Comparison of ENCODE assay signal across 19 cellular contexts in the genomic region with DNA sequence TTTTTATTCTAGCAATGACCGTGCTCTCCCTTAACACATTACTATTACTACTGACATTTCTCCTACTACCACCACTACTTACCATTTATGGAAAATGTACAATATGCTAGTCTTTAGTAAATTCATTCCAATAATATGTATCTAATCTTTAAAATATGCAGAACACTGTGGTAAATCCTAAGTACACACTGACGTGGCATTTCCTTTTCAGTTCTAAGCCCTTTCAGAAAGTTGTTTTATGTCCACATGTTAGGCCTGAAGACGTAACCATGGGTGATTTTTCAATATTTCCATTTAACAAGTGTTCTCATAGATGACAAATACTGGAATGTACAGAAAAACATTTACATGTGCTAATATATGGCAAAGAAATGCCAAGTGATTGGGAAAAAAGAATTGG.
DNase-seq lines count a peak whose midpoint lies in the region; ATAC-seq and TF ChIP-seq lines count a peak whose summit lies in the region.
"Had no signal": no experiment of that assay in that cellular context is flagged by ENCODE, and none has a peak within 500 bp of the region (broad histone marks: within the 10 kb centered on the region; RNA-seq: fewer than 3 reads in every experiment).

No MANE protein-coding gene starts in this region.

- peak; percentile 94 for DNase-seq in AG10803 (ENCODE audit: low read depth)
- peak; percentile 79 for DNase-seq in NCI-H226
- DNase-seq in chondrocyte (ENCODE audit: low spot score), result no peak
- DNase-seq in kidney tubule cell (ENCODE audit: low spot score), result peak; percentile 2
- no peak for DNase-seq in superior temporal gyrus (ENCODE audit: extremely low spot score)
- no peak for DNase-seq in RPMI8226
- DNase-seq: activated CD4-positive, alpha-beta T cell treated with anti-CD3 and anti-CD28 coated beads, Interleukin-2, amount 50 U/mL, for 1 hour; C1 segment of cervical spinal cord; central memory CD4-positive, alpha-beta T cell; midbrain; NCI-H1092 treated with DMSO at 0.1 percent for 48 hours; NCI-H446; posterior cingulate gyrus; stimulated activated CD4-positive, alpha-beta T cell treated with anti-CD3 and anti-CD28 coated beads, Interleukin-1b, Interleukin-23, amount 100 ng/mL, for 48 hours; T-helper 17 cell had no signal

- no peak for ATAC-seq in GM21367 (IDR thresholded peaks at IDR 0.05; ENCODE audit: unreplicated experiment)
- no peak for ATAC-seq in HG02623 (IDR thresholded peaks at IDR 0.05; ENCODE audit: unreplicated experiment)
- ATAC-seq: T-helper 17 cell had no signal

- peaks cover 30% of the 10 kb centered on the region for H3K9me3 Mint-ChIP-seq in chondrocyte (ENCODE audit: low read depth)

- H3K4me3 Mint-ChIP-seq in chondrocyte (ENCODE audit: unreplicated experiment), result no peak overlapping the region
- H3K4me3 Mint-ChIP-seq: activated T-helper 1 cell treated with anti-CD3 and anti-CD28 coated beads, Interleukin-12 subunit alpha, Interleukin-12 subunit beta, Interleukin-2, Interleukin-4 antibody, amounts not matched to agents 30 ng/mL and 10 ng/mL and 1 ng/mL, durations not matched to agents 14 hours and 24 hours and 36 hours; T-helper 17 cell had no signal

- no peak overlapping the region for H3K4me3 ChIP-seq in AG10803 (ENCODE audit: low read length)
- H3K4me3 ChIP-seq: HAP-1 had no signal

- H3K27me3 Mint-ChIP-seq in chondrocyte (ENCODE audit: low read depth), result no peaks in the 10 kb centered on the region
- H3K27me3 Mint-ChIP-seq: T-helper 17 cell had no signal

- H3K36me3 Mint-ChIP-seq in chondrocyte (ENCODE audit: low read depth), result peaks cover 4% of the 10 kb centered on the region

- H3K27ac Mint-ChIP-seq in chondrocyte (ENCODE audit: unreplicated experiment), result peak overlapping the region; percentile 93
- H3K27ac Mint-ChIP-seq: activated T-helper 1 cell treated with anti-CD3 and anti-CD28 coated beads, Interleukin-12 subunit alpha, Interleukin-12 subunit beta, Interleukin-2, Interleukin-4 antibody, amounts not matched to agents 30 ng/mL and 10 ng/mL and 1 ng/mL, durations not matched to agents 14 hours and 24 hours and 36 hours; T-helper 17 cell had no signal

- TF ChIP-seq CTCF in AG10803 (conservative IDR thresholded peaks at IDR 0.05; ENCODE audit: low read length), result no peak
- no peak for TF ChIP-seq CTCF in chondrocyte (IDR thresholded peaks at IDR 0.05)

- H3K4me1 Mint-ChIP-seq in chondrocyte (ENCODE audit: low read depth), result peaks cover 59% of the 10 kb centered on the region
- H3K4me1 Mint-ChIP-seq: T-helper 17 cell had no signal

Comparison
In these comparisons a context has a peak if more than half of its experiments do, and no peak if none do; other contexts are left out.
1. DNase-seq: peak in AG10803 (single experiment), NCI-H226 (single experiment) and kidney tubule cell (single experiment); none in chondrocyte (single experiment), superior temporal gyrus (single experiment) and RPMI8226 (single experiment).